Comparison of ENCODE assay signal across 6 cellular contexts in genomic region chr6:41071501-41071922, GRCh38. TPM values are rescaled to one million over a fixed set of nuclear protein-coding genes. Genes with fewer than 3 reads are reported as not detected.
DNase-seq lines count a peak whose midpoint lies in the region; ATAC-seq and TF ChIP-seq lines count a peak whose summit lies in the region.

No MANE protein-coding gene starts in this region.

- H2BK120ac ChIP-seq in neuronal stem cell (ENCODE audit: low read depth, low read length), result no peak overlapping the region

- no peak overlapping the region for H2BK12ac ChIP-seq in neuronal stem cell (ENCODE audit: low read length)

- no peak overlapping the region for H4K91ac ChIP-seq in neuronal stem cell (ENCODE audit: low read depth, low read length, poor library complexity)

- H3K23ac ChIP-seq in neuronal stem cell (ENCODE audit: low read depth, low read length, poor library complexity), result peak overlapping the region; percentile 37

- H3K4me2 ChIP-seq in mammary epithelial cell (ENCODE audit: insufficient read depth, low read depth, low read length) (peak overlapping the region; percentile 94), neuronal stem cell (ENCODE audit: insufficient read depth, low read length, poor library complexity, severe bottlenecking) (peak overlapping the region; percentile 95)

- no peak overlapping the region for H4K8ac ChIP-seq in neuronal stem cell (ENCODE audit: low read depth, low read length)

- TF ChIP-seq CTCF in mammary epithelial cell (conservative IDR thresholded peaks at IDR 0.05 in 1 of 2, IDR thresholded peaks at IDR 0.05 in 1 of 2; ENCODE audit: extremely low read depth in 1 of 2, insufficient read depth in 1 of 2, low read depth in 1 of 2, low read length in 2 of 2), result peak in 1 of 2 donors; percentile 19

- peak overlapping the region; percentile 93 for H3K27ac ChIP-seq in mammary epithelial cell (ENCODE audit: insufficient read depth, low read depth, low read length)
- peak overlapping the region; percentile 99 for H3K27ac ChIP-seq in neuronal stem cell (replicated peaks; ENCODE audit: low read length)

- H2BK15ac ChIP-seq in neuronal stem cell (ENCODE audit: low read length), result no peak overlapping the region

- H3K14ac ChIP-seq in neuronal stem cell (ENCODE audit: low read length), result no peak overlapping the region

- H3K27me3 ChIP-seq in mammary epithelial cell (ENCODE audit: insufficient read depth, low read length) (no peaks in the 10 kb centered on the region), neuronal stem cell (ENCODE audit: control insufficient read depth in 3 of 3, insufficient read depth in 3 of 3, low read depth in 1 of 3, low read length in 3 of 3) (no peaks in the 10 kb centered on the region)

- BruUV-seq in mammary epithelial cell (replicated peaks; lab: Mats Ljungman, UMichigan), result TSS peak; percentile 57

- peak overlapping the region; percentile 20 for H2AK5ac ChIP-seq in neuronal stem cell (ENCODE audit: low read depth, low read length)

- H3K9me3 ChIP-seq in mammary epithelial cell (replicated peaks; ENCODE audit: insufficient read depth, low read length), result no peaks in the 10 kb centered on the region
- H3K9me3 ChIP-seq in neuronal stem cell (replicated peaks in 1 of 2; ENCODE audit: control insufficient read depth in 2 of 2, insufficient read depth in 1 of 2, low read depth in 1 of 2, low read length in 2 of 2), result no peaks in the 10 kb centered on the region

- CTCF ChIA-PET in mammary epithelial cell (lab: Charles Lee; ENCODE audit: low non-redundant PET), result no interaction called here

- peak overlapping the region; percentile 99 for H2BK5ac ChIP-seq in neuronal stem cell (ENCODE audit: low read length)

- H3K79me1 ChIP-seq in neuronal stem cell (ENCODE audit: low read depth, low read length), result peaks cover 3% of the 10 kb centered on the region

- H2AFZ ChIP-seq in mammary epithelial cell (ENCODE audit: low read depth, low read length) (peak overlapping the region; percentile 91), neuronal stem cell (ENCODE audit: low read length) (peak overlapping the region; percentile 89)

- H3K4ac ChIP-seq in neuronal stem cell (ENCODE audit: low read length), result no peak overlapping the region

- 1% methylated on average over 14 of the region's 16 CpGs for WGBS in mammary epithelial cell (ENCODE audit: low coverage, missing lambda C conversion rate)
- no CpG with 5 or more reads among the region's 16 CpGs for WGBS in neuronal stem cell (ENCODE audit: extremely low coverage in 2 of 2, insufficient read length in 2 of 2, insufficient replicate concordance in 1 of 2), 2 donors

- intact Hi-C loops in mammary epithelial cell (cut with micrococcal nuclease), result no loop called here

- peak; percentile 9 for ATAC-seq in HG03139 (IDR thresholded peaks at IDR 0.05; ENCODE audit: unreplicated experiment)
- ATAC-seq in HG03442 (IDR thresholded peaks at IDR 0.05; ENCODE audit: unreplicated experiment), result no peak

- peaks cover 42% of the 10 kb centered on the region for H3K79me2 ChIP-seq in mammary epithelial cell (ENCODE audit: insufficient read depth, low read length)

- H3K9ac ChIP-seq in mammary epithelial cell (ENCODE audit: insufficient read depth, low read length) (peak overlapping the region; percentile 95), neuronal stem cell (ENCODE audit: low read depth, low read length, poor library complexity) (peak overlapping the region; percentile 86)

- dilution Hi-C loops in mammary epithelial cell (cut with HindIII; ENCODE audit: low sequenced_read_pairs), result no loop called here

- H3K36me3 ChIP-seq in mammary epithelial cell (ENCODE audit: insufficient read depth, low read length), result peaks cover 5% of the 10 kb centered on the region
- peaks cover 2 to 42% of the 10 kb centered on the region in 2 donors for H3K36me3 ChIP-seq in neuronal stem cell (replicated peaks in 1 of 2; ENCODE audit: control insufficient read depth in 2 of 2, insufficient read depth in 2 of 2, low read length in 2 of 2)

- DNase-seq in ACHN (peak; percentile 81), mammary epithelial cell (no peak), neuronal stem cell (ENCODE audit: low spot score) (no peak), medulla oblongata (ENCODE audit: extremely low spot score) (no peak)

- no peaks in the 10 kb centered on the region for H4K20me1 ChIP-seq in mammary epithelial cell (ENCODE audit: insufficient read depth, low read length)

- H3K4me1 ChIP-seq in mammary epithelial cell (ENCODE audit: insufficient read depth, low read length) (peaks cover 28% of the 10 kb centered on the region), neuronal stem cell (ENCODE audit: control insufficient read depth in 2 of 2, insufficient read depth in 1 of 2, low read depth in 1 of 2, low read length in 2 of 2) (peaks cover 6 to 9% of the 10 kb centered on the region in 2 donors)

- H3K18ac ChIP-seq in neuronal stem cell (ENCODE audit: low read length), result peak overlapping the region; percentile 98

- in situ Hi-C loops in ACHN (cut with HindIII; ENCODE audit: low pct_ligation_motif_present, low pct_unique_long_range_greater_than_20kb, low sequenced_read_pairs), result no loop called here
- in situ Hi-C loops in mammary epithelial cell (cut with MboI; ENCODE audit: low sequenced_read_pairs in 2 of 2), result no loop called here

- H3K4me3 ChIP-seq in mammary epithelial cell (replicated peaks in 1 of 3; ENCODE audit: insufficient read depth in 1 of 3, low read depth in 2 of 3, low read length in 3 of 3) (peak overlapping the region; percentile 90 to 92 (median 91)), neuronal stem cell (ENCODE audit: low read length in 2 of 2) (peak overlapping the region; percentile 83 to 91)

RNA-seq across cellular contexts. Expression of gene OARD1, which starts 0.6 kb away (rescaled TPM):
- 10 to 100 TPM in 1 of 2 donors, 1 to 10 TPM in 1; 9.3 to 22.2 TPM for total RNA-seq in mammary epithelial cell
- polyA plus RNA-seq in mammary epithelial cell, result 10.0 TPM
- 5.1 TPM for polyA minus RNA-seq in mammary epithelial cell
- polyA plus RNA-seq in neuronal stem cell (2013, experiment 1 of 2), result 55.2 TPM
- 58.3 TPM for polyA plus RNA-seq in neuronal stem cell (2013, experiment 2 of 2)

RNA-seq across cellular contexts. Expression of gene NFYA, which starts 1.3 kb away (rescaled TPM):
- total RNA-seq in mammary epithelial cell, result 10 to 100 TPM; 18.5 to 29.1 TPM
- polyA plus RNA-seq in mammary epithelial cell, result 12.5 TPM
- polyA minus RNA-seq in mammary epithelial cell, result 20.7 TPM
- polyA plus RNA-seq in neuronal stem cell (2013, experiment 1 of 2), result 25.3 TPM
- 25.5 TPM for polyA plus RNA-seq in neuronal stem cell (2013, experiment 2 of 2)

RNA-seq across cellular contexts. Expression of gene APOBEC2, which starts 18.5 kb away (rescaled TPM):
- total RNA-seq in mammary epithelial cell, result not detected
- not detected for polyA plus RNA-seq in mammary epithelial cell
- not detected for polyA minus RNA-seq in mammary epithelial cell
- not detected for polyA plus RNA-seq in neuronal stem cell (2013, experiment 1 of 2)
- polyA plus RNA-seq in neuronal stem cell (2013, experiment 2 of 2), result not detected

RNA-seq across cellular contexts. Expression of gene TSPO2, which starts 29.2 kb away (rescaled TPM):
- not detected for total RNA-seq in mammary epithelial cell
- not detected for polyA plus RNA-seq in mammary epithelial cell
- not detected for polyA minus RNA-seq in mammary epithelial cell
- not detected for polyA plus RNA-seq in neuronal stem cell (2013, experiment 1 of 2)
- polyA plus RNA-seq in neuronal stem cell (2013, experiment 2 of 2), result not detected

RNA-seq across cellular contexts. Expression of gene UNC5CL, which starts 32.5 kb away (rescaled TPM):
- under 1 TPM; 0.50 to 0.54 TPM for total RNA-seq in mammary epithelial cell
- polyA plus RNA-seq in mammary epithelial cell, result 0.19 TPM
- polyA minus RNA-seq in mammary epithelial cell, result not detected
- 2.5 TPM for polyA plus RNA-seq in neuronal stem cell (2013, experiment 1 of 2)
- 2.1 TPM for polyA plus RNA-seq in neuronal stem cell (2013, experiment 2 of 2)
